Comparison of ENCODE assay signal across 9 cellular contexts in genomic region chr6:156848533-156848932, GRCh38.
DNase-seq lines count a peak whose midpoint lies in the region; ATAC-seq and TF ChIP-seq lines count a peak whose summit lies in the region.
"Had no signal": no experiment of that assay in that cellular context is flagged by ENCODE, and none has a peak within 500 bp of the region (broad histone marks: within the 10 kb centered on the region; RNA-seq: fewer than 3 reads in every experiment).

No MANE protein-coding gene starts in this region.

- no peaks in the 10 kb centered on the region for H3K9me3 Mint-ChIP-seq in endothelial cell (ENCODE audit: unreplicated experiment)

- H3K27me3 Mint-ChIP-seq in endothelial cell (ENCODE audit: unreplicated experiment): peaks cover 4% of the 10 kb centered on the region

- H3K27ac Mint-ChIP-seq in endothelial cell (ENCODE audit: unreplicated experiment): no peak overlapping the region

- peak; percentile 24 to 75 (median 68) for ATAC-seq in psoas muscle

- 4 to 8% (median 4%) methylated on average over 5 of the region's 5 CpGs for WGBS in psoas muscle, 3 donors

- H3K4me1 ChIP-seq in psoas muscle: peaks cover 96% of the 10 kb centered on the region

- peaks cover 9% of the 10 kb centered on the region for H3K36me3 Mint-ChIP-seq in endothelial cell (ENCODE audit: low read depth, unreplicated experiment)

- H3K27me3 ChIP-seq in psoas muscle (ENCODE audit: insufficient read depth in 3 of 3, low read length in 2 of 3): no peaks in the 10 kb centered on the region

- peak; percentile 10 for DNase-seq in GDM1 (lab: John Stamatoyannopoulos, UW)
- DNase-seq in NCI-H446 treated with DMSO at 0.1 percent for 48 hours (lab: John Stamatoyannopoulos, UW): peak; percentile 71
- peak; percentile 67 for DNase-seq in dermis blood vessel endothelial cell
- DNase-seq in psoas muscle: peak; percentile 48 to 86
- DNase-seq in H4 (ENCODE audit: low spot score): no peak
- no peak for DNase-seq in GM20000 (ENCODE audit: low spot score)
- no peak for DNase-seq in AG08396 (ENCODE audit: low spot score)
- no peak for DNase-seq in endothelial cell (ENCODE audit: low spot score)
- DNase-seq: activated CD4-positive, alpha-beta T cell treated with anti-CD3 and anti-CD28 coated beads, Interleukin-2, amount 50 U/mL, for 48 hours had no signal

- TF ChIP-seq CTCF in psoas muscle (IDR thresholded peaks at IDR 0.05) (no peak), GM20000 (IDR thresholded peaks at IDR 0.05; ENCODE audit: extremely low read depth, missing control alignments) (no peak), endothelial cell (IDR thresholded peaks at IDR 0.05; ENCODE audit: unreplicated experiment) (no peak)

- no peaks in the 10 kb centered on the region for H3K9me3 ChIP-seq in psoas muscle

- H3K27ac ChIP-seq in psoas muscle: peak overlapping the region; percentile 82

- intact Hi-C loops in psoas muscle (cut with DNase I): loop anchor here in 1 of 2 donors (1.0 kb wide), 1 partner anchor 69 kb away; no protein-coding TSS in a partner anchor

- peak overlapping the region; percentile 43 for H3K4me3 ChIP-seq in psoas muscle

- no peaks in the 10 kb centered on the region for H3K36me3 ChIP-seq in psoas muscle (ENCODE audit: insufficient read depth in 1 of 2, low read depth in 1 of 2)

- peaks cover 32% of the 10 kb centered on the region for H3K4me1 Mint-ChIP-seq in endothelial cell (ENCODE audit: unreplicated experiment)

- H3K4me3 Mint-ChIP-seq in endothelial cell (ENCODE audit: unreplicated experiment): no peak overlapping the region

Comparison
In these comparisons a context has a peak if more than half of its experiments do, and no peak if none do; other contexts are left out.
1. DNase-seq: peak in GDM1 (single experiment), NCI-H446 treated with DMSO at 0.1 percent for 48 hours (single experiment), dermis blood vessel endothelial cell (single experiment) and psoas muscle (2 of 2); none in H4 (single experiment), GM20000 (single experiment), AG08396 (single experiment) and endothelial cell (single experiment).